Comparison of ENCODE assay signal across 18 cellular contexts in the genomic region with DNA sequence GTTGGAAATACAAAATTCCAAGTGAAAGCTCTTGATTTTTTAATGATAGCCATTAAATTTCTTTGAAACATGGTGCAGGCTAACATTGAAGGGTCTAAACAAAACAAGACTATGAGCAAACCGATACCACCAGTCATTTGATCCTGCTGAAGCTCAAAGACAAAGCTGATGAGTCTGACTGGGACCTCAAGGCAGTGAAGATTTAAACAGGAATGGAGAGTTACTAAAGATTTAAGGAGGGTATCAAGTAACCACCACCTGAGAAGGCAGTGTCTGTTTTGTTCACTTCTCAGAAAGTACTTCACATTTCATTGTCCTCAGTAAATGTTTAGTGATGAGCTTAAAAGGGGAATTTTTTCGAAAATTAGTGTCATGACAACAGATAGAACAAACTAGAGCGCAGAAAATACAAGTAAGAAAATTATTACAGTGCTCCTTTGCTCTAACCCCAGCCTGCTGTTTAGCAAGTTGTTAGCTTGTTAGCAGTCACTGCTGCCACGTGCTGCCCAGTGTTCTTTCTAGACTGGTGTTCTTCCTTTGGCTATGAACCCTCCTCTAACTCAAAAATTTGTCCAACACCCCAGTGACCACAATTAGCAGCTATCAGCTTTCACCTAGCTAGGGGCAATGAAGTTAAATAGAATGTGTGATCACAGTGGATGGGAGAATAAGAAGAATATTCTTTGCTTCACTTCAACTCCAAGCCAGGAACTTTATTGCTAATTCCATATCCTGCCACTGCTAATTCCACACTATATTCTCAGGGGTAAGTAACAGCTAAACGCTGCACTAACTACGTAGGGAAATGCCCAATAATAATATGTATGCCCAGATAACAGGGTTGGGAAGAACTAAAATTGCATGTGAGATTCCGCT. TPM values are rescaled to one million over a fixed set of nuclear protein-coding genes. Genes with fewer than 3 reads are reported as not detected.
A peak's percentile ranks its signal among the peaks of the same experiment; 100 is the strongest.
DNase-seq lines count a peak whose midpoint lies in the region; ATAC-seq, FAIRE-seq and TF ChIP-seq lines count a peak whose summit lies in the region.
"Had no signal": no experiment of that assay in that cellular context is flagged by ENCODE, and none has a peak within 500 bp of the region (broad histone marks: within the 10 kb centered on the region; RNA-seq: fewer than 3 reads in every experiment).

No MANE protein-coding gene starts in this region.

- H3K4me3 Mint-ChIP-seq in activated T-helper 17 cell treated with anti-CD3 and anti-CD28 coated beads, Interleukin-2, amount 50 U/mL, for 72 hours: no peak overlapping the region
- no peak overlapping the region for H3K4me3 Mint-ChIP-seq in nephron
- H3K4me3 Mint-ChIP-seq: CD8-positive, alpha-beta memory T cell had no signal

- peak; percentile 32 for FAIRE-seq in urothelium cell line (lab: Jason Lieb, UNC)
- FAIRE-seq: GM12892 had no signal

- peaks cover 55% of the 10 kb centered on the region for H3K36me3 Mint-ChIP-seq in activated T-helper 17 cell treated with anti-CD3 and anti-CD28 coated beads, Interleukin-2, amount 50 U/mL, for 72 hours (ENCODE audit: low read depth)
- H3K36me3 Mint-ChIP-seq in nephron (ENCODE audit: low read depth): peaks cover 43% of the 10 kb centered on the region

- no peak overlapping the region for H2AFZ ChIP-seq in KMS-11 (ENCODE audit: low read depth)
- H2AFZ ChIP-seq in SK-N-SH (ENCODE audit: low read depth): no peak overlapping the region

- no peaks in the 10 kb centered on the region for H3K9me3 Mint-ChIP-seq in activated T-helper 17 cell treated with anti-CD3 and anti-CD28 coated beads, Interleukin-2, amount 50 U/mL, for 72 hours
- no peaks in the 10 kb centered on the region for H3K9me3 Mint-ChIP-seq in nephron
- H3K9me3 Mint-ChIP-seq: CD8-positive, alpha-beta memory T cell had no signal

- peaks cover 12% of the 10 kb centered on the region for H3K4me1 ChIP-seq in KMS-11 (ENCODE audit: low read depth, poor library complexity, severe bottlenecking)
- no peaks in the 10 kb centered on the region for H3K4me1 ChIP-seq in SK-N-SH (ENCODE audit: control insufficient read depth in 1 of 2, insufficient read depth in 2 of 2, low read depth in 1 of 2, low read length in 1 of 2)
- H3K4me1 ChIP-seq: HAP-1 had no signal

- 96% methylated on average over 7 of the region's 7 CpGs for WGBS in SK-N-SH (ENCODE audit: low lambda C conversion rate)

- no peaks in the 10 kb centered on the region for H3K9me3 ChIP-seq in SK-N-SH
- H3K9me3 ChIP-seq: HAP-1 had no signal

- no peaks in the 10 kb centered on the region for H3K27me3 Mint-ChIP-seq in activated T-helper 17 cell treated with anti-CD3 and anti-CD28 coated beads, Interleukin-2, amount 50 U/mL, for 72 hours
- no peaks in the 10 kb centered on the region for H3K27me3 Mint-ChIP-seq in nephron (ENCODE audit: low read depth)
- H3K27me3 Mint-ChIP-seq: CD8-positive, alpha-beta memory T cell had no signal

- no peaks in the 10 kb centered on the region for H3K9me2 ChIP-seq in SK-N-SH

- TF ChIP-seq RAD21 in SK-N-SH (IDR thresholded peaks at IDR 0.05; ENCODE audit: low read length): no peak

- no peaks in the 10 kb centered on the region for H3K27me3 ChIP-seq in KMS-11 (ENCODE audit: insufficient read depth, low read depth)
- no peaks in the 10 kb centered on the region for H3K27me3 ChIP-seq in SK-N-SH (ENCODE audit: insufficient read depth)

- no peaks in the 10 kb centered on the region for H3F3A ChIP-seq in SK-N-SH (replicated peaks; ENCODE audit: insufficient read depth)

- no peak overlapping the region for H3K9ac ChIP-seq in KMS-11
- no peak overlapping the region for H3K9ac ChIP-seq in SK-N-SH

- POLR2A ChIA-PET in SK-N-SH (lab: Yijun Ruan, JAX): no interaction called here

- H3K4me2 ChIP-seq in KMS-11 (no peak overlapping the region), SK-N-SH (no peak overlapping the region)

- TF ChIP-seq EP300 in SK-N-SH (IDR thresholded peaks at IDR 0.05; ENCODE audit: borderline replicate concordance in 1 of 2, low read depth in 1 of 2, low read length in 1 of 2): no peak

- H3K36me3 ChIP-seq in KMS-11 (ENCODE audit: insufficient read depth) (no peaks in the 10 kb centered on the region), SK-N-SH (replicated peaks in 1 of 2; ENCODE audit: control insufficient read depth in 1 of 2, insufficient read depth in 2 of 2, low read length in 1 of 2) (peaks cover 8 to 23% of the 10 kb centered on the region in 2 experiments)
- H3K36me3 ChIP-seq: HAP-1 had no signal

- CTCF ChIA-PET in SK-N-SH (lab: Yijun Ruan, JAX): interaction anchor here (0.6 kb wide), 1 partner anchor 46 kb away, joined by 3 read pairs; no protein-coding TSS in a partner anchor

- ATAC-seq in activated T-helper 17 cell treated with anti-CD3 and anti-CD28 coated beads, Interleukin-2, amount 50 U/mL, for 72 hours (replicated peaks): no peak
- no peak for ATAC-seq in GM18873 (IDR thresholded peaks at IDR 0.05; ENCODE audit: low FRiP score, unreplicated experiment)

- peak overlapping the region; percentile 33 for H3K27ac Mint-ChIP-seq in activated T-helper 17 cell treated with anti-CD3 and anti-CD28 coated beads, Interleukin-2, amount 50 U/mL, for 72 hours
- peak overlapping the region in 2 of 3 experiments; percentile 18 to 35 for H3K27ac Mint-ChIP-seq in nephron

- H3K27ac ChIP-seq in KMS-11: peak overlapping the region; percentile 2; the same call in 1 of the 2 replicates
- no peak overlapping the region for H3K27ac ChIP-seq in SK-N-SH (ENCODE audit: low read depth in 2 of 2, low read length in 1 of 2)
- H3K27ac ChIP-seq: SK-N-MC had no signal

- H3K79me2 ChIP-seq in KMS-11 (ENCODE audit: insufficient read depth, low read depth) (peaks cover 6% of the 10 kb centered on the region; the same call in 1 of the 2 replicates), SK-N-SH (ENCODE audit: insufficient read depth) (peaks cover 6% of the 10 kb centered on the region; the same call in 1 of the 2 replicates)

- DNase-seq in urothelium cell line (ENCODE audit: low spot score) (no peak), NCI-H2081 treated with DMSO at 0.1 percent for 48 hours (lab: John Stamatoyannopoulos, UW) (no peak), SK-N-SH (no peak)
- DNase-seq: ACHN; C1 segment of cervical spinal cord; CD8-positive, alpha-beta memory T cell; DMS79; NCI-H1105 treated with DMSO at 0.1 percent for 48 hours; NCI-H1694; NCI-H774; SHP77 had no signal

- H4K20me1 ChIP-seq in KMS-11 (ENCODE audit: insufficient read depth): no peaks in the 10 kb centered on the region
- H4K20me1 ChIP-seq in SK-N-SH (ENCODE audit: insufficient read depth): no peaks in the 10 kb centered on the region

- TF ChIP-seq CTCF in KMS-11 (conservative IDR thresholded peaks at IDR 0.05; ENCODE audit: low read depth, low read length) (no peak), nephron (IDR thresholded peaks at IDR 0.05; ENCODE audit: unreplicated experiment in 3 of 3) (no peak), SK-N-SH (IDR thresholded peaks at IDR 0.05) (no peak)

- no peak overlapping the region for H3K4me3 ChIP-seq in KMS-11 (IDR thresholded peaks at IDR 0.05; ENCODE audit: insufficient read depth, low read depth, low read length)
- no peak overlapping the region for H3K4me3 ChIP-seq in SK-N-SH (ENCODE audit: low read depth in 2 of 2, low read length in 1 of 2)
- H3K4me3 ChIP-seq: HAP-1, SK-N-MC had no signal

- H3K4me1 Mint-ChIP-seq in activated T-helper 17 cell treated with anti-CD3 and anti-CD28 coated beads, Interleukin-2, amount 50 U/mL, for 72 hours: peaks cover under 1% of the 10 kb centered on the region
- peaks cover 11% of the 10 kb centered on the region for H3K4me1 Mint-ChIP-seq in nephron

TF ChIP-seq in SK-N-SH, 30 proteins besides CTCF, POLR2A, EP300 and RAD21 (continues in another document):
- TF ChIP-seq, protein P1, sequence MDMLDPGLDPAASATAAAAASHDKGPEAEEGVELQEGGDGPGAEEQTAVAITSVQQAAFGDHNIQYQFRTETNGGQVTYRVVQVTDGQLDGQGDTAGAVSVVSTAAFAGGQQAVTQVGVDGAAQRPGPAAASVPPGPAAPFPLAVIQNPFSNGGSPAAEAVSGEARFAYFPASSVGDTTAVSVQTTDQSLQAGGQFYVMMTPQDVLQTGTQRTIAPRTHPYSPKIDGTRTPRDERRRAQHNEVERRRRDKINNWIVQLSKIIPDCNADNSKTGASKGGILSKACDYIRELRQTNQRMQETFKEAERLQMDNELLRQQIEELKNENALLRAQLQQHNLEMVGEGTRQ (IDR thresholded peaks at IDR 0.05; ENCODE audit: borderline replicate concordance, low read depth, low read length): no peak
- TF ChIP-seq, protein P2, sequence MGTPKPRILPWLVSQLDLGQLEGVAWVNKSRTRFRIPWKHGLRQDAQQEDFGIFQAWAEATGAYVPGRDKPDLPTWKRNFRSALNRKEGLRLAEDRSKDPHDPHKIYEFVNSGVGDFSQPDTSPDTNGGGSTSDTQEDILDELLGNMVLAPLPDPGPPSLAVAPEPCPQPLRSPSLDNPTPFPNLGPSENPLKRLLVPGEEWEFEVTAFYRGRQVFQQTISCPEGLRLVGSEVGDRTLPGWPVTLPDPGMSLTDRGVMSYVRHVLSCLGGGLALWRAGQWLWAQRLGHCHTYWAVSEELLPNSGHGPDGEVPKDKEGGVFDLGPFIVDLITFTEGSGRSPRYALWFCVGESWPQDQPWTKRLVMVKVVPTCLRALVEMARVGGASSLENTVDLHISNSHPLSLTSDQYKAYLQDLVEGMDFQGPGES (IDR thresholded peaks at IDR 0.05; ENCODE audit: low read depth, low read length): no peak
- TF ChIP-seq TCF12 (IDR thresholded peaks at IDR 0.05) (no peak), TEAD4 (IDR thresholded peaks at IDR 0.05; ENCODE audit: borderline replicate concordance, insufficient read depth) (no peak), NRF1 (IDR thresholded peaks at IDR 0.05; ENCODE audit: low read depth, low read length) (no peak), CHD2 (IDR thresholded peaks at IDR 0.05; ENCODE audit: low read length, partially characterized antibody) (no peak), SIN3A (IDR thresholded peaks at IDR 0.05; ENCODE audit: borderline replicate concordance, low read depth, low read length) (no peak), RCOR1 (IDR thresholded peaks at IDR 0.05; ENCODE audit: low read length) (no peak), SMC3 (IDR thresholded peaks at IDR 0.05; ENCODE audit: low read depth, low read length) (no peak), TAF1 (IDR thresholded peaks at IDR 0.05; ENCODE audit: borderline replicate concordance, low read depth, low read length) (no peak), YY1 (IDR thresholded peaks at IDR 0.05; ENCODE audit: low read depth) (no peak), RXRA (IDR thresholded peaks at IDR 0.05; ENCODE audit: borderline replicate concordance, low read depth) (no peak)

RNA-seq across cellular contexts. Expression of a gene that starts 41.1 kb away (rescaled TPM):
- total RNA-seq in activated T-helper 17 cell treated with anti-CD3 and anti-CD28 coated beads, Interleukin-2, amount 50 U/mL, for 72 hours: 10 to 100 TPM; 31.7 to 32.9 TPM
- 5.3 and 6.7 TPM in 2 replicates for polyA plus RNA-seq in SK-N-SH (2012; rRNA removed)
- polyA plus RNA-seq in SK-N-SH (2012; cell fraction: cytosol; rRNA removed): 6.9 and 8.7 TPM in 2 replicates
- 6.8 and 12.7 TPM in 2 replicates for polyA plus RNA-seq in SK-N-SH (2012; cell fraction: nucleus; rRNA removed)

RNA-seq across cellular contexts. Expression of a gene that starts 52.3 kb away (rescaled TPM):
- total RNA-seq in activated T-helper 17 cell treated with anti-CD3 and anti-CD28 coated beads, Interleukin-2, amount 50 U/mL, for 72 hours: 10 to 100 TPM in 1 of 2 donors, 1 to 10 TPM in 1; 7.3 to 11.5 TPM
- 5.0 and 5.8 TPM in 2 replicates for polyA plus RNA-seq in SK-N-SH (2012; rRNA removed)
- 7.4 and 8.5 TPM in 2 replicates for polyA plus RNA-seq in SK-N-SH (2012; cell fraction: cytosol; rRNA removed)
- 2.6 and 4.7 TPM in 2 replicates for polyA plus RNA-seq in SK-N-SH (2012; cell fraction: nucleus; rRNA removed)
